ENCODE assay signal across 8 cellular contexts in the genomic region with DNA sequence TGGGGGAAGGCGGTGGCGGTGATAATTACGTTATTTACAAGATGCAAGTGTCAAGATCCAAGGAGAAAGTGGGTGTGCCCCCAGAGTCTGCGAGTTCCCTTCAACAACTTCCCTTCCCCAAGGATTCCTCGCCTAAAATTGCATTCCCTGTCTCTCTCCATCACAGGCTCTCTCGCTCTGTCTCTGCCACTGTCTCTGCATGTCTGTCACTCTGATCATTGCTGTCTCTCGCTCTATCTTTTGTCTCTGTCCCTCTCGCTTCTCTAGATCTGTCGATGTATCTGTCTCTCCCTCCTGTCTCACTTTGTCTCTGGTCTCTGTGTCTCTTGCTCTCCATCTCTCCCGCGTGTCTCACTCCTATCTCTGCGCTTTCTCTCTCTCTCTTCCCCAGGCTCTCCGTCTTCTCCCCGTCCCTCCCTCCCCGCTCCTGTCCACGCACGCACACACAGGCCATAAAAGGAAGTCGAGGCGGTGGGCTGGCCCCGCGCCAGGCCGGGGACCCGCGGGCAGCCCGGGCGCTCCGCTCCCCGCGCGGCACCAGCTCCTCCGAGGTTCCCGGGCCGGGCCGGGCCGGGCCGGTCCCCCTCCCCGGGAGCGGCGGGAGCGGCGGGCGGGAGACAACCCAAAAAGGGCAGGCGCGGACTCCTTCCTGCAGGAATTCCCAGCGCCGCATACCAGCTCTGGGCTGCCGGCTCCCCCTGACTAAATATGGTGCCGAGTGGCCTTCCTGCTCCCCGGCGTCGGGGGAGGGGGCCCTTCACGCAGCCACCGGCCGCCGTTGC. TPM values are rescaled to one million over a fixed set of nuclear protein-coding genes. Genes with fewer than 3 reads are reported as not detected.
DNase-seq lines count a peak whose midpoint lies in the region; ATAC-seq and TF ChIP-seq lines count a peak whose summit lies in the region.

No MANE protein-coding gene starts in this region.

- H3K4me3 Mint-ChIP-seq in T-helper 2 cell treated with Interferon-gamma antibody and Interleukin-4, amounts not matched to agents 5 μg/mL and 100 μg/mL, for 36 hours = peak overlapping the region; percentile 66

- no peaks in the 10 kb centered on the region for H3K9me3 Mint-ChIP-seq in T-helper 2 cell treated with Interferon-gamma antibody and Interleukin-4, amounts not matched to agents 5 μg/mL and 100 μg/mL, for 36 hours

- peaks cover 54% of the 10 kb centered on the region for H3K27me3 Mint-ChIP-seq in T-helper 2 cell treated with Interferon-gamma antibody and Interleukin-4, amounts not matched to agents 5 μg/mL and 100 μg/mL, for 36 hours (ENCODE audit: low read depth)

- intact Hi-C loops in body of pancreas (cut with DNase I) = no loop called here

- WGBS in body of pancreas, 2 donors = 2 to 4% methylated on average over 20 to 50 of the region's 55 CpGs

- no peaks in the 10 kb centered on the region for H3K79me2 ChIP-seq in Karpas-422 (ENCODE audit: low read length)

- TF ChIP-seq CTCF in body of pancreas (IDR thresholded peaks at IDR 0.05) = no peak

- H3K9me3 ChIP-seq in body of pancreas (no peaks in the 10 kb centered on the region), subcutaneous abdominal adipose tissue (ENCODE audit: control insufficient read depth in 5 of 5, low read length in 5 of 5) (no peaks in the 10 kb centered on the region), Karpas-422 (ENCODE audit: low read length) (no peaks in the 10 kb centered on the region)

- H3K27ac ChIP-seq in body of pancreas (no peak overlapping the region), subcutaneous abdominal adipose tissue (ENCODE audit: low read depth, low read length) (no peak overlapping the region), Karpas-422 (ENCODE audit: low read length) (no peak overlapping the region)

- no peaks in the 10 kb centered on the region for H3K36me3 Mint-ChIP-seq in T-helper 2 cell treated with Interferon-gamma antibody and Interleukin-4, amounts not matched to agents 5 μg/mL and 100 μg/mL, for 36 hours (ENCODE audit: low read depth)

- no peak overlapping the region for H3K9ac ChIP-seq in subcutaneous abdominal adipose tissue (ENCODE audit: low read length in 5 of 5)
- no peak overlapping the region for H3K9ac ChIP-seq in Karpas-422 (ENCODE audit: low read length)

- H3K36me3 ChIP-seq in body of pancreas (replicated peaks in 1 of 2; ENCODE audit: insufficient read depth in 1 of 2, low read depth in 2 of 2) (no peaks in the 10 kb centered on the region), subcutaneous abdominal adipose tissue (ENCODE audit: control insufficient read depth in 5 of 5, insufficient read depth in 5 of 5, low read length in 5 of 5) (no peaks in the 10 kb centered on the region), Karpas-422 (ENCODE audit: insufficient read depth, low read length) (no peaks in the 10 kb centered on the region)

- H3K4me1 ChIP-seq in body of pancreas = peaks cover 16% of the 10 kb centered on the region
- peaks cover 2 to 19% (median 18%) of the 10 kb centered on the region in 5 donors for H3K4me1 ChIP-seq in subcutaneous abdominal adipose tissue (ENCODE audit: control insufficient read depth in 5 of 5, insufficient read depth in 5 of 5, low read length in 5 of 5)
- peaks cover 24% of the 10 kb centered on the region for H3K4me1 ChIP-seq in Karpas-422 (ENCODE audit: low read length)

- TF ChIP-seq POLR2A in body of pancreas (IDR thresholded peaks at IDR 0.05) = no peak

- H3K27me3 ChIP-seq in body of pancreas = peaks cover 0 to 17% of the 10 kb centered on the region in 2 donors
- H3K27me3 ChIP-seq in subcutaneous abdominal adipose tissue (ENCODE audit: control insufficient read depth in 5 of 5, insufficient read depth in 4 of 5, low read length in 5 of 5) = peaks cover 8 to 32% (median 20%) of the 10 kb centered on the region in 5 donors
- no peaks in the 10 kb centered on the region for H3K27me3 ChIP-seq in Karpas-422 (ENCODE audit: low read length)

- H3K27ac Mint-ChIP-seq in T-helper 2 cell treated with Interferon-gamma antibody and Interleukin-4, amounts not matched to agents 5 μg/mL and 100 μg/mL, for 36 hours = peak overlapping the region; percentile 1

- no peak overlapping the region for H2AFZ ChIP-seq in Karpas-422 (ENCODE audit: low read length)

- H4K20me1 ChIP-seq in Karpas-422 (ENCODE audit: insufficient read depth, low read depth, low read length) = no peaks in the 10 kb centered on the region

- no peak for DNase-seq in T-helper 2 cell treated with Interferon-gamma antibody and Interleukin-4, amounts not matched to agents 5 μg/mL and 100 μg/mL, for 36 hours (ENCODE audit: low spot score)
- no peak for DNase-seq in T-helper 2 cell
- DNase-seq in body of pancreas = peak; percentile 9 to 23 (median 17)
- peak; percentile 75 for DNase-seq in islet precursor cell
- no peak for DNase-seq in HPDE6-E6E7 (ENCODE audit: extremely low spot score)
- no peak for DNase-seq in Karpas-422
- no peak for DNase-seq in medulla oblongata (ENCODE audit: extremely low spot score)

- H3K4me1 Mint-ChIP-seq in T-helper 2 cell treated with Interferon-gamma antibody and Interleukin-4, amounts not matched to agents 5 μg/mL and 100 μg/mL, for 36 hours (ENCODE audit: low read depth) = peaks cover 6% of the 10 kb centered on the region

- no peak for ATAC-seq in body of pancreas

- no peaks in the 10 kb centered on the region for H3K9me2 ChIP-seq in Karpas-422 (replicated peaks; ENCODE audit: insufficient read depth, low read length)

- no peak overlapping the region for H3K4me3 ChIP-seq in body of pancreas
- H3K4me3 ChIP-seq in subcutaneous abdominal adipose tissue (ENCODE audit: low read depth in 1 of 5, low read length in 5 of 5) = peak overlapping the region; percentile 43 to 72 (median 66)
- H3K4me3 ChIP-seq in Karpas-422 (ENCODE audit: low read length) = no peak overlapping the region

- H3K4me2 ChIP-seq in Karpas-422 (ENCODE audit: low read depth, low read length, poor library complexity, severe bottlenecking) = no peak overlapping the region

RNA-seq across cellular contexts. Expression of a gene that starts 1.1 kb away (rescaled TPM):
- 10 to 100 TPM; 14.2 to 19.7 TPM for total RNA-seq in body of pancreas
- total RNA-seq in Karpas-422 (2014; rRNA removed; shearing (Covaris generic); ENCODE audit: low replicate concordance) = not detected in 2 replicates

RNA-seq across cellular contexts. Expression of a gene that starts 30.4 kb away (rescaled TPM):
- 10 to 100 TPM; 17.5 to 21.3 TPM for total RNA-seq in body of pancreas
- 19.6 and 45.3 TPM in 2 replicates for total RNA-seq in Karpas-422 (2014; rRNA removed; shearing (Covaris generic); ENCODE audit: low replicate concordance)

Comparison
In these comparisons a context has a peak if more than half of its experiments do, and no peak if none do; other contexts are left out.
1. DNase-seq: peak in body of pancreas (4 of 4) and islet precursor cell (single experiment); none in T-helper 2 cell treated with Interferon-gamma antibody and Interleukin-4, amounts not matched to agents 5 μg/mL and 100 μg/mL, for 36 hours (single experiment), T-helper 2 cell (0 of 5), HPDE6-E6E7 (single experiment), Karpas-422 (single experiment) and medulla oblongata (single experiment).
2. H3K4me3 ChIP-seq: peak in subcutaneous abdominal adipose tissue (5 of 5); none in body of pancreas (0 of 2) and Karpas-422 (single experiment).
3. RNA of a gene that starts 1.1 kb away (total RNA-seq): 14.2 to 19.7 TPM in body of pancreas; not detected in Karpas-422; every median in the first group is over 10 times any median in the second.